Comparison of ENCODE assay signal across 24 cellular contexts in the genomic region with DNA sequence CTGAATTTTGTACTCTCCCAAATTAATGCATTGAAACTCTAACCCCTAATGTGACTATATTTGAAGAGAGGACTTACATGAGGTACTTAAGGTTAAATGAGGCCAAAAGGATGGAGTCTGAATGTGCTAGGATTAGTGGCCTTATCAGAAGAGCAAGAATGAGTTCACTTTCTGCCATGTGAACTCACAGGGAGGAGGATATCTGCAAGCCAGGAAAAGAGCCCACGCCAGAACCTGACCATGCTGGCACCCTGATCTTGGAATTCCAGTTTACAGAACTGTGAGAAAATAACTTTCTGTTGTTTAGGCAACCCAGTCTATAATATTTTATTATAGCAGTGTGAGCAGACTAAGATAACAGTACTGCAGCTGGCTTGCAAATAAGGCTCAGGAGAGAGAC. TPM values are rescaled to one million over a fixed set of nuclear protein-coding genes. Genes with fewer than 3 reads are reported as not detected.
DNase-seq lines count a peak whose midpoint lies in the region; ATAC-seq and TF ChIP-seq lines count a peak whose summit lies in the region.
"Had no signal": no experiment of that assay in that cellular context is flagged by ENCODE, and none has a peak within 500 bp of the region (broad histone marks: within the 10 kb centered on the region; RNA-seq: fewer than 3 reads in every experiment).

No MANE protein-coding gene starts in this region.

- H2AK5ac ChIP-seq in IMR-90 (ENCODE audit: low read depth, low read length): no peak overlapping the region

- H3K27ac Mint-ChIP-seq in activated CD4-positive, alpha-beta T cell treated with anti-CD3 and anti-CD28 coated beads for 36 hours: peak overlapping the region; percentile 13
- H3K27ac Mint-ChIP-seq in activated naive CD8-positive, alpha-beta T cell treated with anti-CD3 and anti-CD28 coated beads, Interleukin-2, amount 50 U/mL, for 24 hours: peak overlapping the region; percentile 75
- peak overlapping the region; percentile 80 to 94 (median 86) for H3K27ac Mint-ChIP-seq in immature natural killer cell

- TF ChIP-seq RAD21 in IMR-90 (IDR thresholded peaks at IDR 0.05; ENCODE audit: low read length): no peak

- in situ Hi-C loops in IMR-90 (cut with MboI; ENCODE audit: low sequenced_read_pairs): no loop called here

- H3K27me3 ChIP-seq in IMR-90 (ENCODE audit: control insufficient read depth, insufficient read depth, low read length): no peaks in the 10 kb centered on the region
- H3K27me3 ChIP-seq: upper lobe of right lung had no signal

- H3K27me3 Mint-ChIP-seq in activated CD4-positive, alpha-beta T cell treated with anti-CD3 and anti-CD28 coated beads for 36 hours: peaks cover 30% of the 10 kb centered on the region
- peaks cover 5% of the 10 kb centered on the region for H3K27me3 Mint-ChIP-seq in activated naive CD8-positive, alpha-beta T cell treated with anti-CD3 and anti-CD28 coated beads, Interleukin-2, amount 50 U/mL, for 24 hours
- H3K27me3 Mint-ChIP-seq in immature natural killer cell (ENCODE audit: low read depth in 3 of 3): peaks cover 0 to 4% (median 0%) of the 10 kb centered on the region in 3 donors

- no peak overlapping the region for H3K4me3 Mint-ChIP-seq in activated CD4-positive, alpha-beta T cell treated with anti-CD3 and anti-CD28 coated beads for 36 hours
- peak overlapping the region; percentile 4 for H3K4me3 Mint-ChIP-seq in activated naive CD8-positive, alpha-beta T cell treated with anti-CD3 and anti-CD28 coated beads, Interleukin-2, amount 50 U/mL, for 24 hours
- peak overlapping the region; percentile 17 to 59 (median 42) for H3K4me3 Mint-ChIP-seq in immature natural killer cell

- no peak overlapping the region for H4K5ac ChIP-seq in IMR-90 (ENCODE audit: low read depth, low read length)

- no peak overlapping the region for H2BK20ac ChIP-seq in IMR-90 (ENCODE audit: low read depth, low read length)

- CTCF ChIA-PET in activated CD4-positive, alpha-beta T cell treated with anti-CD3 and anti-CD28 coated beads for 36 hours (lab: Charles Lee): no interaction called here
- CTCF ChIA-PET in IMR-90 (lab: Yijun Ruan, JAX): no interaction called here

- intact Hi-C loops in activated CD4-positive, alpha-beta T cell treated with anti-CD3 and anti-CD28 coated beads for 36 hours (cut with DNase I, micrococcal nuclease): loop anchor here (1.0 to 10.0 kb wide), 2 partner anchors 7 to 1508 kb away; a partner anchor contains a TSS
- intact Hi-C loops in IMR-90 (cut with micrococcal nuclease): no loop called here

- H4K8ac ChIP-seq in IMR-90 (ENCODE audit: low read depth in 2 of 2, low read length in 2 of 2): 0 out of 4 replicates have a peak overlapping the region, but pooled peaks of 1 of the 2 experiments have one; percentile 45

- H3K4me3 ChIP-seq in IMR-90 (ENCODE audit: insufficient read depth, low read depth, low read length): no peak overlapping the region
- H3K4me3 ChIP-seq: upper lobe of right lung had no signal

- no peaks in the 10 kb centered on the region for H4K20me1 ChIP-seq in IMR-90 (ENCODE audit: insufficient read depth, low read length)

- H3K4me2 ChIP-seq in IMR-90 (ENCODE audit: low read depth, low read length): no peak overlapping the region

- no peak overlapping the region for H2BK15ac ChIP-seq in IMR-90 (ENCODE audit: low read depth, low read length)

- TF ChIP-seq POLR2A in IMR-90 (IDR thresholded peaks at IDR 0.05; ENCODE audit: low read depth, low read length): no peak

- no CpG with 5 or more reads among the region's 1 CpG for WGBS in IMR-90 (ENCODE audit: extremely low coverage in 2 of 2, insufficient read length in 1 of 2), 2 experiments

- dilution Hi-C loops in IMR-90 (cut with HindIII; ENCODE audit: low sequenced_read_pairs, unreplicated experiment): no loop called here

- H2AK9ac ChIP-seq in IMR-90 (replicated peaks; ENCODE audit: low read depth, low read length, poor library complexity): no peak overlapping the region

- H3K18ac ChIP-seq in IMR-90 (ENCODE audit: low read depth, low read length): no peak overlapping the region

- DNase-seq in activated CD4-positive, alpha-beta T cell treated with anti-CD3 and anti-CD28 coated beads for 36 hours: no peak
- DNase-seq in activated CD4-positive, alpha-beta T cell treated with anti-CD3 and anti-CD28 coated beads, Interleukin-2, amount 50 U/mL, for 1 hour: no peak
- DNase-seq in IMR-90: no peak
- no peak for DNase-seq in activated naive CD8-positive, alpha-beta T cell treated with anti-CD3 and anti-CD28 coated beads, Interleukin-2, amount 50 U/mL, for 24 hours
- DNase-seq in immature natural killer cell: no peak
- DNase-seq in D341Med (ENCODE audit: low spot score): no peak
- no peak for DNase-seq in NCI-H2107 treated with DMSO at 0.1 percent for 48 hours (lab: John Stamatoyannopoulos, UW; ENCODE audit: unreplicated experiment)
- DNase-seq: activated naive CD4-positive, alpha-beta T cell; activated T-cell treated with anti-CD3 and anti-CD28 coated beads for 4 hours; aorta; Caco-2; caudate nucleus; dermis blood vessel endothelial cell; glutamatergic neuron; Kasumi-1; NCI-H1694 treated with DMSO at 0.1 percent for 48 hours; NCI-H69; T1000; upper lobe of right lung had no signal

- no TSS peak for BruUV-seq in IMR-90 (replicated peaks; lab: Mats Ljungman, UMichigan)

- H4K91ac ChIP-seq in IMR-90 (ENCODE audit: insufficient read depth, low read depth, low read length): no peak overlapping the region

- no peak for TF ChIP-seq CTCF in IMR-90 (conservative IDR thresholded peaks at IDR 0.05; ENCODE audit: low read depth, low read length)

- peaks cover 10% of the 10 kb centered on the region for H3K4me1 ChIP-seq in IMR-90 (ENCODE audit: control insufficient read depth, insufficient read depth, low read length)
- H3K4me1 ChIP-seq: upper lobe of right lung had no signal

- peaks cover 9% of the 10 kb centered on the region for H3K9me1 ChIP-seq in IMR-90 (ENCODE audit: insufficient read depth, low read length)

- no peaks in the 10 kb centered on the region for H3K9me3 Mint-ChIP-seq in activated CD4-positive, alpha-beta T cell treated with anti-CD3 and anti-CD28 coated beads for 36 hours (ENCODE audit: low read depth)
- H3K9me3 Mint-ChIP-seq in activated naive CD8-positive, alpha-beta T cell treated with anti-CD3 and anti-CD28 coated beads, Interleukin-2, amount 50 U/mL, for 24 hours: no peaks in the 10 kb centered on the region
- H3K9me3 Mint-ChIP-seq in immature natural killer cell: no peaks in the 10 kb centered on the region

- H3K56ac ChIP-seq in IMR-90 (ENCODE audit: extremely low read depth, insufficient read depth, low read length): no peak overlapping the region

- no peak overlapping the region for H3K27ac ChIP-seq in IMR-90 (ENCODE audit: insufficient read depth, low read length)
- H3K27ac ChIP-seq: upper lobe of right lung had no signal

- no peak overlapping the region for H2BK120ac ChIP-seq in IMR-90 (ENCODE audit: low read depth, low read length)

- H3K9me3 ChIP-seq in IMR-90 (ENCODE audit: control insufficient read depth, insufficient read depth, low read length): no peaks in the 10 kb centered on the region
- H3K9me3 ChIP-seq: Caco-2, upper lobe of right lung had no signal

- POLR2A ChIA-PET in activated CD4-positive, alpha-beta T cell treated with anti-CD3 and anti-CD28 coated beads for 36 hours (lab: Charles Lee): interaction anchor here (0.7 to 1.2 kb wide), 2 partner anchors 24 to 52 kb away, joined by 3 read pairs; no protein-coding TSS in a partner anchor
- POLR2A ChIA-PET in IMR-90 (lab: Charles Lee; ENCODE audit: unreplicated experiment): no interaction called here

- peak overlapping the region; percentile 0 for H2AFZ ChIP-seq in IMR-90 (replicated peaks; ENCODE audit: low read length, poor library complexity)

- H3K79me1 ChIP-seq in IMR-90 (ENCODE audit: low read depth in 1 of 2, low read length in 2 of 2): no peaks in the 10 kb centered on the region

- H3K4me1 Mint-ChIP-seq in activated CD4-positive, alpha-beta T cell treated with anti-CD3 and anti-CD28 coated beads for 36 hours: peaks cover 59% of the 10 kb centered on the region
- peaks cover 74% of the 10 kb centered on the region for H3K4me1 Mint-ChIP-seq in activated naive CD8-positive, alpha-beta T cell treated with anti-CD3 and anti-CD28 coated beads, Interleukin-2, amount 50 U/mL, for 24 hours
- peaks cover 62 to 77% of the 10 kb centered on the region in 2 donors for H3K4me1 Mint-ChIP-seq in immature natural killer cell

- H3K36me3 Mint-ChIP-seq in activated CD4-positive, alpha-beta T cell treated with anti-CD3 and anti-CD28 coated beads for 36 hours (ENCODE audit: low read depth): no peaks in the 10 kb centered on the region
- H3K36me3 Mint-ChIP-seq in activated naive CD8-positive, alpha-beta T cell treated with anti-CD3 and anti-CD28 coated beads, Interleukin-2, amount 50 U/mL, for 24 hours (ENCODE audit: low read depth): peaks cover 5% of the 10 kb centered on the region
- no peaks in the 10 kb centered on the region for H3K36me3 Mint-ChIP-seq in immature natural killer cell

- no peak overlapping the region for H3K4ac ChIP-seq in IMR-90 (ENCODE audit: low read depth, low read length)

- H3K14ac ChIP-seq in IMR-90 (replicated peaks; ENCODE audit: low read depth, low read length): 0 out of 2 replicates have a peak overlapping the region, but pooled peaks have one; percentile 20

- no peak overlapping the region for H3K9ac ChIP-seq in IMR-90 (ENCODE audit: low read depth, low read length)

- H3K36me3 ChIP-seq in IMR-90 (ENCODE audit: control insufficient read depth, insufficient read depth, low read length): no peaks in the 10 kb centered on the region
- H3K36me3 ChIP-seq: upper lobe of right lung had no signal

- no peak overlapping the region for H3K23ac ChIP-seq in IMR-90 (ENCODE audit: low read depth, low read length)

- ATAC-seq in activated CD4-positive, alpha-beta T cell treated with anti-CD3 and anti-CD28 coated beads for 36 hours: no peak
- ATAC-seq in IMR-90 (ENCODE audit: low read depth) (no peak), GM18870 (IDR thresholded peaks at IDR 0.05; ENCODE audit: unreplicated experiment) (no peak)
- ATAC-seq in activated naive CD8-positive, alpha-beta T cell treated with anti-CD3 and anti-CD28 coated beads, Interleukin-2, amount 50 U/mL, for 24 hours: no peak
- ATAC-seq: SK-N-SH treated with all-trans-retinoic acid at 6 μM for 48 hours, upper lobe of right lung had no signal

- no peak overlapping the region for H2BK5ac ChIP-seq in IMR-90 (ENCODE audit: low read depth, low read length, poor library complexity, severe bottlenecking)

TF ChIP-seq in IMR-90, 13 proteins besides CTCF, POLR2A, EP300 and RAD21 (continues in another document):
- TF ChIP-seq BHLHE40 (IDR thresholded peaks at IDR 0.05; ENCODE audit: low read depth, low read length) (no peak), RFX5 (IDR thresholded peaks at IDR 0.05; ENCODE audit: low read depth, low read length) (no peak), MXI1 (IDR thresholded peaks at IDR 0.05; ENCODE audit: borderline replicate concordance, low read depth, low read length) (no peak)

RNA-seq across cellular contexts. Expression of a gene that starts 12.2 kb away (rescaled TPM):
- total RNA-seq in activated CD4-positive, alpha-beta T cell treated with anti-CD3 and anti-CD28 coated beads for 36 hours: 1 to 10 TPM; 3.6 to 4.0 TPM
- 0.18 and 0.28 TPM in 2 replicates for total RNA-seq in IMR-90 (2012; rRNA removed)
- 0.10 and 0.14 TPM in 2 replicates for polyA plus RNA-seq in IMR-90 (2012; rRNA removed)
- polyA plus RNA-seq in IMR-90 (2012; cell fraction: cytosol; rRNA removed): 0.06 and 0.07 TPM in 2 replicates
- 0.05 and 0.09 TPM in 2 replicates for polyA plus RNA-seq in IMR-90 (2012; cell fraction: nucleus; rRNA removed; ENCODE audit: low replicate concordance)
- polyA plus RNA-seq in immature natural killer cell: 10 to 100 TPM; 20.7 to 60.6 (median 40.2) TPM
- total RNA-seq: A172, Caco-2, Daoy, dermis blood vessel endothelial cell, fibroblast of lung had no signal
- polyA plus RNA-seq: aorta, fibroblast of lung had no signal

Comparison
In these comparisons a context has a peak if more than half of its experiments do, and no peak if none do; other contexts are left out.
1. H3K27ac Mint-ChIP-seq: peak in every context shown above with its lines; median percentile 86 in immature natural killer cell; 75 in activated naive CD8-positive, alpha-beta T cell treated with anti-CD3 and anti-CD28 coated beads, Interleukin-2, amount 50 U/mL, for 24 hours; 13 in activated CD4-positive, alpha-beta T cell treated with anti-CD3 and anti-CD28 coated beads for 36 hours.